Comparison of ENCODE assay signal across 29 cellular contexts in the genomic region with DNA sequence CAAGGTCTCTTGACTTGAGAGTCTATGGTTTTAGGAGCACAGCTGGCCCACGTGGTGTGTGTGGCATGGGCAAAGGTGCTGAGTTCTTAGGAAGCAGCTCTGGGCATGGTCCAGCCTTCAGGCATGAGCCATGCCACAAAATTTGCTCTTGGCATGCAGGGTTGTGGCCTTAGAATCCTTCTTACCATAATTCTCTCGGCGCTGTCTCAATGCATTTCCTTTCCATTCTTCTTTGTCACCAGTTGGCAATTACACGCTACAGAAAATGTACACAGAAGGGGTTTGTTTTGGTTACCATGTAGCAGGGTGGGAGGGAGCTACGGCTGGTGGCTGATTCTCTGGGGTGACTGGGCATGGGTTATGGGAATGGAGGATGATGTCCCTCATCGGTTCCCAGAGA.
DNase-seq lines count a peak whose midpoint lies in the region; ATAC-seq and TF ChIP-seq lines count a peak whose summit lies in the region.
"Had no signal": no experiment of that assay in that cellular context is flagged by ENCODE, and none has a peak within 500 bp of the region (broad histone marks: within the 10 kb centered on the region; RNA-seq: fewer than 3 reads in every experiment).

No MANE protein-coding gene starts in this region.

- H3K36me3 ChIP-seq in endodermal cell (ENCODE audit: control insufficient read depth, insufficient read depth, low read length), result no peaks in the 10 kb centered on the region
- H3K36me3 ChIP-seq: BLaER1, cardiac muscle cell, gastrocnemius medialis, lower lobe of right lung, upper lobe of left lung had no signal

- no peaks in the 10 kb centered on the region for H3K9me3 ChIP-seq in endodermal cell (ENCODE audit: control insufficient read depth, low read length)
- H3K9me3 ChIP-seq: gastrocnemius medialis, lower lobe of right lung, upper lobe of left lung had no signal

- 59 to 85% methylated on average over 2 to 6 of the region's 6 CpGs for WGBS in endodermal cell (ENCODE audit: insufficient coverage in 1 of 2, insufficient read length in 1 of 2), 2 experiments

- H3K36me3 Mint-ChIP-seq in endodermal cell (ENCODE audit: low read depth) (no peaks in the 10 kb centered on the region), type B pancreatic cell (peaks cover 4% of the 10 kb centered on the region)

- no peak overlapping the region for H3K9ac ChIP-seq in endodermal cell (ENCODE audit: extremely low read depth, low read length, poor library complexity, severe bottlenecking)
- H3K9ac ChIP-seq: BLaER1, KMS-11 had no signal

- H3K4me1 Mint-ChIP-seq in endodermal cell, result no peaks in the 10 kb centered on the region
- H3K4me1 Mint-ChIP-seq in type B pancreatic cell (ENCODE audit: unreplicated experiment), result peaks cover 18% of the 10 kb centered on the region
- H3K4me1 Mint-ChIP-seq: activated B cell treated with CpG ODN at 0.5 μM for 24 hours; stimulated activated naive CD8-positive, alpha-beta T cell treated with anti-CD3 and anti-CD28 coated beads, Interleukin-15, amount 100 ng/mL, for 72 hours had no signal

- peak overlapping the region; percentile 86 for H3K27ac ChIP-seq in endodermal cell (ENCODE audit: low read depth, low read length)
- H3K27ac ChIP-seq: BLaER1, cardiac muscle cell, gastrocnemius medialis, KMS-11, lower lobe of right lung, upper lobe of left lung had no signal

- ATAC-seq in HG02588 (IDR thresholded peaks at IDR 0.05; ENCODE audit: unreplicated experiment) (no peak), HG02763 (IDR thresholded peaks at IDR 0.05; ENCODE audit: unreplicated experiment) (no peak)
- ATAC-seq: gastrocnemius medialis; lower lobe of right lung; right cardiac atrium; Right ventricle myocardium inferior; stimulated activated naive CD8-positive, alpha-beta T cell treated with anti-CD3 and anti-CD28 coated beads, Interleukin-15, amount 100 ng/mL, for 72 hours had no signal

- TF ChIP-seq CTCF in endodermal cell (conservative IDR thresholded peaks at IDR 0.05) (no peak), type B pancreatic cell (conservative IDR thresholded peaks at IDR 0.05) (no peak)

- H3K4me3 Mint-ChIP-seq in endodermal cell, result no peak overlapping the region
- H3K4me3 Mint-ChIP-seq in type B pancreatic cell, result no peak overlapping the region
- H3K4me3 Mint-ChIP-seq: activated B cell treated with CpG ODN at 0.5 μM for 24 hours; H9; stimulated activated naive CD8-positive, alpha-beta T cell treated with anti-CD3 and anti-CD28 coated beads, Interleukin-15, amount 100 ng/mL, for 72 hours had no signal

- H3K27ac Mint-ChIP-seq in endodermal cell, result no peak overlapping the region
- no peak overlapping the region for H3K27ac Mint-ChIP-seq in type B pancreatic cell
- H3K27ac Mint-ChIP-seq: activated B cell treated with CpG ODN at 0.5 μM for 24 hours; stimulated activated naive CD8-positive, alpha-beta T cell treated with anti-CD3 and anti-CD28 coated beads, Interleukin-15, amount 100 ng/mL, for 72 hours had no signal

- no peaks in the 10 kb centered on the region for H3K27me3 ChIP-seq in endodermal cell (ENCODE audit: control insufficient read depth, insufficient read depth, low read length, poor library complexity, severe bottlenecking)
- H3K27me3 ChIP-seq: BLaER1, cardiac muscle cell, gastrocnemius medialis, upper lobe of left lung had no signal

- H3K27me3 Mint-ChIP-seq in endodermal cell (ENCODE audit: insufficient read depth) (no peaks in the 10 kb centered on the region), type B pancreatic cell (no peaks in the 10 kb centered on the region)
- H3K27me3 Mint-ChIP-seq: activated B cell treated with CpG ODN at 0.5 μM for 24 hours had no signal

- no peak overlapping the region for H3K4me3 ChIP-seq in endodermal cell (ENCODE audit: low read length)
- H3K4me3 ChIP-seq: BLaER1, cardiac muscle cell, gastrocnemius medialis, lower lobe of right lung, upper lobe of left lung had no signal

- no peaks in the 10 kb centered on the region for H3K9me3 Mint-ChIP-seq in endodermal cell
- no peaks in the 10 kb centered on the region for H3K9me3 Mint-ChIP-seq in type B pancreatic cell

- no peaks in the 10 kb centered on the region for H3K4me1 ChIP-seq in endodermal cell (ENCODE audit: control insufficient read depth, insufficient read depth, low read length)
- H3K4me1 ChIP-seq: BLaER1, gastrocnemius medialis, lower lobe of right lung, upper lobe of left lung had no signal

- peak; percentile 33 for DNase-seq in AG08395 (ENCODE audit: low spot score)
- peak; percentile 98 for DNase-seq in M059J (ENCODE audit: low read depth)
- DNase-seq in endodermal cell, result no peak
- peak; percentile 28 for DNase-seq in myocyte (ENCODE audit: low read depth)
- DNase-seq in type B pancreatic cell (ENCODE audit: extremely low spot score, unreplicated experiment), result no peak
- DNase-seq in occipital lobe (lab: John Stamatoyannopoulos, UW), result no peak
- DNase-seq: activated B cell treated with CpG ODN at 0.5 μM for 24 hours; activated CD4-positive, alpha-beta T cell treated with anti-CD3 and anti-CD28 coated beads, Interleukin-2, amount 50 U/mL, for 48 hours; activated CD8-positive, alpha-beta memory T cell treated with anti-CD3 and anti-CD28 coated beads, Interleukin-2, amount 50 U/mL, for 48 hours; activated effector memory CD4-positive, alpha-beta T cell treated with Interleukin-2 at 50 U/mL for 16 hours; dermis blood vessel endothelial cell; gastrocnemius medialis; H9; hypothalamus; islet precursor cell; lower lobe of right lung; NCI-H187; NCI-H82; right cardiac atrium; stimulated activated CD4-positive, alpha-beta T cell treated with anti-CD3 and anti-CD28 coated beads, Interleukin-12 subunit alpha, Interleukin-12 subunit beta, amount 100 ng/mL, for 4 hours; stimulated activated naive CD8-positive, alpha-beta T cell treated with anti-CD3 and anti-CD28 coated beads, Interleukin-15, amount 100 ng/mL, for 72 hours; T1000; upper lobe of left lung had no signal

Comparison
In these comparisons a context has a peak if more than half of its experiments do, and no peak if none do; other contexts are left out.
1. DNase-seq: peak in AG08395 (single experiment), M059J (single experiment) and myocyte (single experiment); none in endodermal cell (single experiment), type B pancreatic cell (single experiment) and occipital lobe (single experiment).